19 cellular contexts compared by ENCODE assay signal in genomic region chr21:28439246-28439645, GRCh38.
A peak's percentile ranks its signal among the peaks of the same experiment; 100 is the strongest.
DNase-seq lines count a peak whose midpoint lies in the region; ATAC-seq and TF ChIP-seq lines count a peak whose summit lies in the region.
"Had no signal": no experiment of that assay in that cellular context is flagged by ENCODE, and none has a peak within 500 bp of the region (broad histone marks: within the 10 kb centered on the region; RNA-seq: fewer than 3 reads in every experiment).

No MANE protein-coding gene starts in this region.

- no peaks in the 10 kb centered on the region for H3K9me3 ChIP-seq in adipocyte (ENCODE audit: control insufficient read depth, low read length)
- no peaks in the 10 kb centered on the region for H3K9me3 ChIP-seq in lower lobe of right lung
- no peaks in the 10 kb centered on the region for H3K9me3 ChIP-seq in smooth muscle cell (replicated peaks; ENCODE audit: low read depth)
- no peaks in the 10 kb centered on the region for H3K9me3 ChIP-seq in adrenal gland (replicated peaks in 1 of 3)
- no peaks in the 10 kb centered on the region for H3K9me3 ChIP-seq in esophagus squamous epithelium
- no peaks in the 10 kb centered on the region for H3K9me3 ChIP-seq in left lung
- H3K9me3 ChIP-seq: BLaER1 had no signal

- H3K9ac ChIP-seq in adipocyte (ENCODE audit: low read length) (peak overlapping the region; percentile 79), smooth muscle cell (ENCODE audit: low read depth) (no peak overlapping the region)
- H3K9ac ChIP-seq: BLaER1 had no signal

- TF ChIP-seq CTCF in lower lobe of right lung (IDR thresholded peaks at IDR 0.05) (no peak), smooth muscle cell (IDR thresholded peaks at IDR 0.05; ENCODE audit: borderline replicate concordance, insufficient read depth, poor library complexity, severe bottlenecking) (no peak), adrenal gland (IDR thresholded peaks at IDR 0.05) (no peak), esophagus squamous epithelium (IDR thresholded peaks at IDR 0.05) (no peak), left lung (IDR thresholded peaks at IDR 0.05) (no peak)

- no peak for TF ChIP-seq POLR2A in adrenal gland (IDR thresholded peaks at IDR 0.05)
- no peak for TF ChIP-seq POLR2A in esophagus squamous epithelium (IDR thresholded peaks at IDR 0.05)

- WGBS in smooth muscle cell (ENCODE audit: low lambda C conversion rate) = 82% methylated on average over 4 of the region's 4 CpGs
- 50 to 59% (median 52%) methylated on average over 4 of the region's 4 CpGs for WGBS in adrenal gland, 4 donors
- WGBS in esophagus squamous epithelium, 2 donors = 61 to 65% methylated on average over 4 of the region's 4 CpGs

- H2AFZ ChIP-seq in ACC112 (ENCODE audit: low read length, unreplicated experiment) = peak overlapping the region; percentile 79
- peak overlapping the region; percentile 65 for H2AFZ ChIP-seq in smooth muscle cell (ENCODE audit: low read depth)

- H3K4me1 ChIP-seq in ACC112 (ENCODE audit: control insufficient read depth, insufficient read depth, low read length, unreplicated experiment) (peaks cover 67% of the 10 kb centered on the region), adipocyte (ENCODE audit: control insufficient read depth, insufficient read depth, low read length) (peaks cover 64% of the 10 kb centered on the region), lower lobe of right lung (peaks cover 4% of the 10 kb centered on the region), smooth muscle cell (ENCODE audit: low read depth) (no peaks in the 10 kb centered on the region), adrenal gland (replicated peaks in 1 of 2) (no peaks in the 10 kb centered on the region), esophagus squamous epithelium (peaks cover 0 to 3% (median 0%) of the 10 kb centered on the region in 3 donors), left lung (no peaks in the 10 kb centered on the region)
- H3K4me1 ChIP-seq: BLaER1 had no signal

- ATAC-seq in lower lobe of right lung (no peak), left lung (no peak)
- ATAC-seq: CD8-positive, alpha-beta T cell had no signal

- H3K79me2 ChIP-seq in ACC112 (ENCODE audit: control insufficient read depth, insufficient read depth, low read length, unreplicated experiment) (no peaks in the 10 kb centered on the region), smooth muscle cell (ENCODE audit: low read depth) (no peaks in the 10 kb centered on the region)

- H3K36me3 ChIP-seq in ACC112 (ENCODE audit: insufficient read depth, low read length) (no peaks in the 10 kb centered on the region), adipocyte (ENCODE audit: control insufficient read depth, insufficient read depth, low read length, severe bottlenecking) (no peaks in the 10 kb centered on the region), lower lobe of right lung (no peaks in the 10 kb centered on the region), smooth muscle cell (ENCODE audit: low read depth) (no peaks in the 10 kb centered on the region), adrenal gland (replicated peaks in 1 of 2) (no peaks in the 10 kb centered on the region), esophagus squamous epithelium (no peaks in the 10 kb centered on the region), left lung (no peaks in the 10 kb centered on the region)
- H3K36me3 ChIP-seq: BLaER1 had no signal

- DNase-seq in adipocyte (ENCODE audit: low read depth) (no peak), lower lobe of right lung (no peak), smooth muscle cell (lab: John Stamatoyannopoulos, UW; ENCODE audit: unreplicated experiment) (no peak), adrenal gland (no peak), head of caudate nucleus (no peak), esophagus squamous epithelium (lab: John Stamatoyannopoulos, UW) (no peak), left lung (no peak)
- DNase-seq: 8988T; CD8-positive, alpha-beta T cell; DMS79 treated with DMSO at 0.1 percent for 48 hours; KBM-7; NCI-H1417 treated with DMSO at 0.1 percent for 48 hours; NCI-H1930; NCI-H2171; NCI-H446; NCI-H748 treated with DMSO at 0.1 percent for 48 hours; OCI-M1 had no signal

- H3F3A ChIP-seq in smooth muscle cell (ENCODE audit: low read depth) = peaks cover 6% of the 10 kb centered on the region

- H3K4me2 ChIP-seq in smooth muscle cell = no peak overlapping the region
- H3K4me2 ChIP-seq: BLaER1 had no signal

- H3K27me3 ChIP-seq in ACC112 (ENCODE audit: insufficient read depth, low read length) (no peaks in the 10 kb centered on the region), adipocyte (replicated peaks; ENCODE audit: control insufficient read depth, insufficient read depth, low read length) (no peaks in the 10 kb centered on the region), lower lobe of right lung (ENCODE audit: low read depth) (no peaks in the 10 kb centered on the region), smooth muscle cell (ENCODE audit: low read depth) (no peaks in the 10 kb centered on the region), adrenal gland (no peaks in the 10 kb centered on the region), esophagus squamous epithelium (no peaks in the 10 kb centered on the region), left lung (no peaks in the 10 kb centered on the region)
- H3K27me3 ChIP-seq: BLaER1 had no signal

- peak overlapping the region; percentile 49 for H3K27ac ChIP-seq in ACC112 (ENCODE audit: low read depth, low read length)
- H3K27ac ChIP-seq in lower lobe of right lung = peak overlapping the region; percentile 38
- H3K27ac ChIP-seq in smooth muscle cell (ENCODE audit: low read depth) = no peak overlapping the region
- H3K27ac ChIP-seq in adrenal gland = no peak overlapping the region
- H3K27ac ChIP-seq in esophagus squamous epithelium = peak overlapping the region in 1 of 4 donors; percentile 9
- no peak overlapping the region for H3K27ac ChIP-seq in left lung
- H3K27ac ChIP-seq: BLaER1 had no signal

- no peaks in the 10 kb centered on the region for H4K20me1 ChIP-seq in smooth muscle cell (ENCODE audit: low read depth)
- H4K20me1 ChIP-seq: BLaER1 had no signal

- H3K4me3 ChIP-seq in ACC112 (ENCODE audit: low read depth, low read length) (peak overlapping the region; percentile 42; the same call in 1 of the 2 replicates), adipocyte (ENCODE audit: low read length) (peak overlapping the region; percentile 62), lower lobe of right lung (no peak overlapping the region), smooth muscle cell (no peak overlapping the region), adrenal gland (no peak overlapping the region), esophagus squamous epithelium (no peak overlapping the region), left lung (no peak overlapping the region)
- H3K4me3 ChIP-seq: BLaER1 had no signal

- intact Hi-C loops in lower lobe of right lung (cut with DNase I) (no loop called here), adrenal gland (cut with DNase I) (no loop called here), head of caudate nucleus (cut with DNase I) (no loop called here), esophagus squamous epithelium (cut with DNase I) (no loop called here), left lung (cut with DNase I) (no loop called here)

Comparison
In these comparisons a context has a peak if more than half of its experiments do, and no peak if none do; other contexts are left out.
1. H3K27ac ChIP-seq: peak in ACC112 (single experiment) and lower lobe of right lung (single experiment); none in smooth muscle cell (single experiment), adrenal gland (0 of 5) and left lung (0 of 2).
2. H3K4me3 ChIP-seq: peak in ACC112 (single experiment) and adipocyte (single experiment); none in lower lobe of right lung (single experiment), smooth muscle cell (single experiment), adrenal gland (0 of 4), esophagus squamous epithelium (0 of 4) and left lung (0 of 2).